In genomic region chr16:50776042-50776441, GRCh38 we compare ENCODE assay signal across 14 cellular contexts. TPM values are rescaled to one million over a fixed set of nuclear protein-coding genes. Genes with fewer than 3 reads are reported as not detected.
DNase-seq lines count a peak whose midpoint lies in the region; ATAC-seq, FAIRE-seq and TF ChIP-seq lines count a peak whose summit lies in the region.
"Had no signal": no experiment of that assay in that cellular context is flagged by ENCODE, and none has a peak within 500 bp of the region (broad histone marks: within the 10 kb centered on the region; RNA-seq: fewer than 3 reads in every experiment).

No MANE protein-coding gene starts in this region.

- peak overlapping the region; percentile 32 for H3K4me3 ChIP-seq in CD4-positive, CD25-positive, alpha-beta regulatory T cell (ENCODE audit: low read depth, low read length)
- H3K4me3 ChIP-seq in GM12878, result no peak overlapping the region
- H3K4me3 ChIP-seq in naive thymus-derived CD4-positive, alpha-beta T cell (ENCODE audit: low read length), result no peak overlapping the region
- H3K4me3 ChIP-seq in heart right ventricle, result no peak overlapping the region
- H3K4me3 ChIP-seq: HAP-1 had no signal

- peaks cover 64 to 85% (median 73%) of the 10 kb centered on the region in 4 donors for H3K4me1 Mint-ChIP-seq in CD4-positive, CD25-positive, alpha-beta regulatory T cell
- H3K4me1 Mint-ChIP-seq in CD4-positive, alpha-beta T cell (ENCODE audit: low read depth), result peaks cover 89% of the 10 kb centered on the region
- peaks cover 38 to 92% (median 85%) of the 10 kb centered on the region in 7 donors for H3K4me1 Mint-ChIP-seq in naive thymus-derived CD4-positive, alpha-beta T cell

- no TSS peak for BruUV-seq in GM12878 (replicated peaks; lab: Mats Ljungman, UMichigan)

- TF ChIP-seq RAD21 in GM12878 (IDR thresholded peaks at IDR 0.05; ENCODE audit: insufficient read depth, low read depth, low read length), result no peak

- no peak for ATAC-seq in CD4-positive, CD25-positive, alpha-beta regulatory T cell (ENCODE audit: low read depth in 2 of 2)
- peak; percentile 39 for ATAC-seq in CD4-positive, alpha-beta T cell (ENCODE audit: poor library complexity)
- ATAC-seq in GM12878, result no peak
- ATAC-seq in naive thymus-derived CD4-positive, alpha-beta T cell, result no peak
- no peak for ATAC-seq in heart right ventricle
- no peak for ATAC-seq in GM21390 (IDR thresholded peaks at IDR 0.05; ENCODE audit: unreplicated experiment)

- no peak for TF ChIP-seq POLR2A in GM12878 (IDR thresholded peaks at IDR 0.05; ENCODE audit: low read depth, low read length)

- SMC1A ChIA-PET in GM12878 (lab: Charles Lee; ENCODE audit: uncharacterized antibody, unreplicated experiment), result interaction anchor here (0.6 to 1.7 kb wide), 5 partner anchors 11 to 585 kb away, joined by 3 to 7 read pairs (median 3); no protein-coding TSS in a partner anchor

- peaks cover 80% of the 10 kb centered on the region for H3K36me3 ChIP-seq in CD4-positive, CD25-positive, alpha-beta regulatory T cell (ENCODE audit: control insufficient read depth, insufficient read depth, low read length)
- H3K36me3 ChIP-seq in GM12878 (ENCODE audit: control insufficient read depth in 2 of 2, insufficient read depth in 2 of 2, low read length in 1 of 2), result peaks cover 6 to 33% of the 10 kb centered on the region in 2 experiments
- H3K36me3 ChIP-seq in naive thymus-derived CD4-positive, alpha-beta T cell (ENCODE audit: control insufficient read depth in 2 of 3, insufficient read depth in 3 of 3, low read length in 3 of 3), result peaks cover 16 to 50% (median 21%) of the 10 kb centered on the region in 3 experiments
- peaks cover 0 to 70% (median 28%) of the 10 kb centered on the region in 9 donors for H3K36me3 ChIP-seq in heart right ventricle
- H3K36me3 ChIP-seq: HAP-1 had no signal

- no peak overlapping the region for H3K9ac ChIP-seq in GM12878 (ENCODE audit: control insufficient read depth, insufficient read depth, low read length)

- peaks cover 57% of the 10 kb centered on the region for H3K4me1 ChIP-seq in CD4-positive, CD25-positive, alpha-beta regulatory T cell (ENCODE audit: control insufficient read depth, insufficient read depth, low read length, poor library complexity, severe bottlenecking)
- H3K4me1 ChIP-seq in GM12878 (ENCODE audit: control insufficient read depth, insufficient read depth, low read length) (no peaks in the 10 kb centered on the region), heart right ventricle (peaks cover 0 to 12% (median 0%) of the 10 kb centered on the region in 9 donors)
- H3K4me1 ChIP-seq in naive thymus-derived CD4-positive, alpha-beta T cell (ENCODE audit: control insufficient read depth in 2 of 2, insufficient read depth in 2 of 2, low read length in 2 of 2), result peaks cover 5 to 33% of the 10 kb centered on the region in 2 donors

- in situ Hi-C loops in GM12878 (cut with MboI), result no loop called here

- H3K4me3 Mint-ChIP-seq in CD4-positive, CD25-positive, alpha-beta regulatory T cell, result peak overlapping the region in 2 of 4 donors; percentile 37 to 41
- no peak overlapping the region for H3K4me3 Mint-ChIP-seq in CD4-positive, alpha-beta T cell
- peak overlapping the region in 2 of 10 donors; percentile 9 to 34 for H3K4me3 Mint-ChIP-seq in naive thymus-derived CD4-positive, alpha-beta T cell
- H3K4me3 Mint-ChIP-seq: CD14-positive monocyte had no signal

- no peaks in the 10 kb centered on the region for H3K9me3 ChIP-seq in CD4-positive, CD25-positive, alpha-beta regulatory T cell (ENCODE audit: control insufficient read depth in 2 of 2, low read length in 2 of 2)
- H3K9me3 ChIP-seq in CD4-positive, alpha-beta T cell (ENCODE audit: control insufficient read depth, low read length), result no peaks in the 10 kb centered on the region
- H3K9me3 ChIP-seq in GM12878 (replicated peaks; ENCODE audit: control insufficient read depth, insufficient read depth, low read length) (no peaks in the 10 kb centered on the region; the same call in 2 of the 3 replicates), heart right ventricle (no peaks in the 10 kb centered on the region)
- H3K9me3 ChIP-seq in naive thymus-derived CD4-positive, alpha-beta T cell (ENCODE audit: control insufficient read depth in 2 of 3, low read length in 3 of 3), result no peaks in the 10 kb centered on the region
- H3K9me3 ChIP-seq: HAP-1 had no signal

- H3K9me3 Mint-ChIP-seq in CD4-positive, CD25-positive, alpha-beta regulatory T cell, result no peaks in the 10 kb centered on the region
- H3K9me3 Mint-ChIP-seq in CD4-positive, alpha-beta T cell, result no peaks in the 10 kb centered on the region
- H3K9me3 Mint-ChIP-seq in naive thymus-derived CD4-positive, alpha-beta T cell, result peaks cover 0 to 3% (median 0%) of the 10 kb centered on the region in 11 donors
- H3K9me3 Mint-ChIP-seq: CD14-positive monocyte had no signal

- no peaks in the 10 kb centered on the region for H4K20me1 ChIP-seq in GM12878 (ENCODE audit: control insufficient read depth, insufficient read depth)

- intact Hi-C loops in CD4-positive, alpha-beta T cell (cut with DNase I, micrococcal nuclease), result no loop called here
- intact Hi-C loops in GM12878 (cut with micrococcal nuclease; ENCODE audit: unreplicated experiment) (no loop called here), heart right ventricle (cut with DNase I) (no loop called here)
- intact Hi-C loops in naive thymus-derived CD4-positive, alpha-beta T cell (cut with micrococcal nuclease), result loop anchor here in 1 of 2 donors (2.0 kb wide), 1 partner anchor 13 kb away; no protein-coding TSS in a partner anchor

- peaks cover 24% of the 10 kb centered on the region for H3K79me2 ChIP-seq in GM12878 (ENCODE audit: control insufficient read depth, insufficient read depth, low read length)

- no peak for DNase-seq in CD4-positive, CD25-positive, alpha-beta regulatory T cell
- DNase-seq in CD4-positive, alpha-beta T cell, result no peak
- DNase-seq in GM12878 (ENCODE audit: low read depth, low spot score) (no peak), heart right ventricle (no peak)
- no peak for DNase-seq in naive thymus-derived CD4-positive, alpha-beta T cell
- DNase-seq: DMS79 treated with DMSO at 0.1 percent for 48 hours, EL had no signal

- FAIRE-seq in GM12878 (lab: Jason Lieb, UNC), result peak; percentile 70
- FAIRE-seq: GM12892, GM19239, H1 had no signal

- H3K36me3 Mint-ChIP-seq in CD4-positive, CD25-positive, alpha-beta regulatory T cell, result peaks cover 56% of the 10 kb centered on the region
- H3K36me3 Mint-ChIP-seq in CD4-positive, alpha-beta T cell (ENCODE audit: low read depth), result peaks cover 100% of the 10 kb centered on the region
- peaks cover 12 to 50% (median 45%) of the 10 kb centered on the region in 5 donors for H3K36me3 Mint-ChIP-seq in naive thymus-derived CD4-positive, alpha-beta T cell

- no peaks in the 10 kb centered on the region for H3K27me3 ChIP-seq in CD4-positive, CD25-positive, alpha-beta regulatory T cell (ENCODE audit: control insufficient read depth, insufficient read depth, low read length)
- H3K27me3 ChIP-seq in CD4-positive, alpha-beta T cell (ENCODE audit: control insufficient read depth, insufficient read depth, low read length), result no peaks in the 10 kb centered on the region
- H3K27me3 ChIP-seq in GM12878 (replicated peaks in 1 of 2; ENCODE audit: control insufficient read depth in 2 of 2, insufficient read depth in 2 of 2, low read length in 1 of 2) (no peaks in the 10 kb centered on the region), heart right ventricle (no peaks in the 10 kb centered on the region)
- H3K27me3 ChIP-seq in naive thymus-derived CD4-positive, alpha-beta T cell (ENCODE audit: control insufficient read depth in 2 of 2, insufficient read depth in 2 of 2, low read length in 2 of 2), result no peaks in the 10 kb centered on the region

- CTCF ChIA-PET in CD4-positive, alpha-beta T cell (lab: Charles Lee), result interaction anchor here (1.0 to 2.3 kb wide), 4 partner anchors 8 to 111 kb away, joined by 3 to 17 read pairs (median 6); no protein-coding TSS in a partner anchor
- CTCF ChIA-PET in GM12878 (lab: Yijun Ruan, JAX), result interaction anchor here (1.1 to 4.0 kb wide), 11 partner anchors 9 to 751 kb away, joined by 3 to 30 read pairs (median 5); partner anchors contain the start of genes CNEP1R1 and CYLD
- CTCF ChIA-PET in naive thymus-derived CD4-positive, alpha-beta T cell (lab: Charles Lee), result interaction anchor here (1.0 to 1.9 kb wide), 2 partner anchors 30 to 109 kb away, joined by 3 to 12 read pairs; no protein-coding TSS in a partner anchor

- no peak for TF ChIP-seq EP300 in GM12878 (IDR thresholded peaks at IDR 0.05; ENCODE audit: borderline replicate concordance in 1 of 2, control insufficient read depth in 1 of 2, low read depth in 2 of 2, low read length in 2 of 2)

- H3K27me3 Mint-ChIP-seq in CD4-positive, CD25-positive, alpha-beta regulatory T cell, result no peaks in the 10 kb centered on the region
- H3K27me3 Mint-ChIP-seq in CD4-positive, alpha-beta T cell, result no peaks in the 10 kb centered on the region
- no peaks in the 10 kb centered on the region for H3K27me3 Mint-ChIP-seq in naive thymus-derived CD4-positive, alpha-beta T cell

- no peak for TF ChIP-seq CTCF in CD4-positive, alpha-beta T cell (IDR thresholded peaks at IDR 0.05)
- TF ChIP-seq CTCF in GM12878 (IDR thresholded peaks at IDR 0.05 in 2 of 3, conservative IDR thresholded peaks at IDR 0.05 in 1 of 3; ENCODE audit: control insufficient read depth in 2 of 3, extremely low read depth in 1 of 3, insufficient read depth in 1 of 3, low read depth in 3 of 3, low read length in 3 of 3) (no peak), heart right ventricle (IDR thresholded peaks at IDR 0.05) (no peak)

- H3K27ac Mint-ChIP-seq in CD4-positive, CD25-positive, alpha-beta regulatory T cell, result peak overlapping the region in 2 of 3 donors; percentile 15 to 25
- peak overlapping the region; percentile 67 for H3K27ac Mint-ChIP-seq in CD4-positive, alpha-beta T cell
- peak overlapping the region in 6 of 9 donors; percentile 16 to 68 (median 32) for H3K27ac Mint-ChIP-seq in naive thymus-derived CD4-positive, alpha-beta T cell
- H3K27ac Mint-ChIP-seq: CD14-positive monocyte had no signal

- 100% methylated on average over 1 of the region's 1 CpG for WGBS in GM12878 (ENCODE audit: insufficient coverage, insufficient replicate concordance, low lambda C conversion rate, missing lambda C conversion rate)
- WGBS in heart right ventricle, 2 donors, result 96% methylated on average over 1 of the region's 1 CpG

- H3K27ac ChIP-seq in CD4-positive, CD25-positive, alpha-beta regulatory T cell (ENCODE audit: insufficient read depth, low read length, poor library complexity, severe bottlenecking), result no peak overlapping the region
- H3K27ac ChIP-seq in CD4-positive, alpha-beta T cell (ENCODE audit: low read depth, low read length), result no peak overlapping the region
- H3K27ac ChIP-seq in GM12878 (ENCODE audit: control insufficient read depth, insufficient read depth) (no peak overlapping the region; the same call in 1 of the 2 replicates), heart right ventricle (no peak overlapping the region)
- peak overlapping the region; percentile 47 for H3K27ac ChIP-seq in naive thymus-derived CD4-positive, alpha-beta T cell (ENCODE audit: low read depth, low read length)
- H3K27ac ChIP-seq: HL-60 had no signal

- POLR2A ChIA-PET in CD4-positive, alpha-beta T cell (lab: Charles Lee), result interaction anchor here (1.3 to 1.9 kb wide), 2 partner anchors 18 to 31 kb away, joined by 3 to 7 read pairs; no protein-coding TSS in a partner anchor
- POLR2A ChIA-PET in GM12878 (lab: Charles Lee), result no interaction called here
- POLR2A ChIA-PET in naive thymus-derived CD4-positive, alpha-beta T cell (lab: Charles Lee), result interaction anchor here (0.8 to 1.5 kb wide), 3 partner anchors 10 to 35 kb away, joined by 3 to 4 read pairs (median 3); partner anchors contain the start of gene CYLD

- no peak overlapping the region for H3K4me2 ChIP-seq in GM12878 (ENCODE audit: control insufficient read depth, insufficient read depth)

- RAD21 ChIA-PET in GM12878 (lab: Charles Lee; ENCODE audit: unreplicated experiment), result interaction anchor here (1.3 kb wide), 1 partner anchor 31 kb away, joined by 5 read pairs; no protein-coding TSS in a partner anchor

- no peak overlapping the region for H2AFZ ChIP-seq in GM12878 (ENCODE audit: control insufficient read depth, low read depth, low read length)

RNA-seq across cellular contexts. Expression of gene CYLD, which starts 34.2 kb away (rescaled TPM):
- total RNA-seq in CD4-positive, CD25-positive, alpha-beta regulatory T cell, result 425 TPM
- polyA plus RNA-seq in CD4-positive, CD25-positive, alpha-beta regulatory T cell, result 100 to 1,000 TPM; 161 to 211 (median 169) TPM
- 100 to 1,000 TPM; 360 to 373 TPM for total RNA-seq in CD4-positive, alpha-beta T cell
- 411 and 416 TPM in 2 replicates for total RNA-seq in GM12878 (2013; cell fraction: nucleolus; rRNA removed)
- total RNA-seq in GM12878 (2014; rRNA removed) (46.6 and 63.5 TPM in 2 replicates), GM12878 (2014; rRNA removed; fragmentation: Illumina TruSeq; extraction: Trizol) (58.5 and 58.7 TPM in 2 replicates), GM12878 (2021) (58.8 and 63.2 TPM in 2 replicates), heart right ventricle (10 to 100 TPM; 21.9 to 61.7 (median 39.9) TPM)
- polyA plus RNA-seq in GM12878 (2011; ENCODE audit: low read depth), result 31.6 TPM
- polyA plus RNA-seq in GM12878 (2011; rRNA removed) (106 and 150 TPM in 2 replicates), GM12878 (2014; fragmentation: Illumina TruSeq; extraction: Trizol) (51.6 and 60.5 TPM in 2 replicates), GM12878 (2014; fragmentation: Nextera tagmentation; extraction: Ambion mirVana) (10 to 100 TPM; 19.2 to 27.0 TPM), GM12878 (2014; rRNA removed) (26.5 and 31.5 TPM in 2 replicates), GM12878 (2016; fragmentation: Nextera tagmentation; extraction: Ambion mirVana) (10 to 100 TPM; 44.6 to 45.6 TPM), heart right ventricle (10 to 100 TPM; 10.3 to 11.8 TPM)
- polyA plus RNA-seq in GM12878 (2011; cell fraction: cytosol; rRNA removed), result 44.6 and 53.8 TPM in 2 replicates
- 92.8 and 95.4 TPM in 2 replicates for polyA plus RNA-seq in GM12878 (2011; cell fraction: nucleus; rRNA removed)
- 41.1 and 47.6 TPM in 2 replicates for polyA plus RNA-seq in GM12878 (2012)
- polyA minus RNA-seq in GM12878 (2011; rRNA and poly(A)+ RNA removed), result 108 and 113 TPM in 2 replicates
- 38.9 and 51.6 TPM in 2 replicates for polyA minus RNA-seq in GM12878 (2011; cell fraction: cytosol; rRNA and poly(A)+ RNA removed)
- 121 and 158 TPM in 2 replicates for polyA minus RNA-seq in GM12878 (2011; cell fraction: nucleus; rRNA and poly(A)+ RNA removed)
- 100 to 1,000 TPM; 259 to 393 (median 336) TPM for total RNA-seq in naive thymus-derived CD4-positive, alpha-beta T cell
- 100 to 1,000 TPM; 170 to 224 TPM for polyA plus RNA-seq in naive thymus-derived CD4-positive, alpha-beta T cell
